11 cellular contexts compared by ENCODE assay signal in the genomic region with DNA sequence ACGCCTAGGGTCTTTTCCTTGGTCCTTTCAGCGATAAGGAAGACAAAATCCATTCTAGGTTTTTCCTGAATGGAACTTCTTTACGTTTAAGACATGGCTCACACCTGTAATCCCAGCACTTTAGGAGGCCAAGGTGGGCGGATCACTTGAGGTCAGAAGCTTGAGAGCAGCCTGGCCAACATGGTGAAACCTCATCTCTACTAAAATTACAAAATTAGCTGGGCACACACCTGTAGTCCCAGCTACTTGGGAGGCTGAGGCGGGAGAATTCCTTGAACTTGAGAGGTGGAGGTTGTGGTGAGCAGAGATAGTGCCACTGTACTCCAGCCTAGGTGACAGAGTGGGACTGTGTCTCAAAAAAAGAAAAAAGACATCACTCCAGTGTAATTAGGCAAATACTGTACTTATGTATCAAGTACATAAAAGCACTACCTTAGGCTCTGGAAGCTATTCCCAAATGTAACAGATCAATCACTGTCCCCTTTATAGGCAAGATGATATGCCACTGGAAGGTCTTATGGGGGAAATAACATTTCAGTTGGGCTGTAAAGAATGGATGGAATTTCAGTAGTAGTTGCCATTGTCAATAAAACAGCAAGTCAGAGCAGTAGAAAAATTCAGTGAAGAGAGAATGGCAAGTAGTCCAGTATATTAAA. TPM values are rescaled to one million over a fixed set of nuclear protein-coding genes. Genes with fewer than 3 reads are reported as not detected.
DNase-seq lines count a peak whose midpoint lies in the region; ATAC-seq and TF ChIP-seq lines count a peak whose summit lies in the region.
"Had no signal": no experiment of that assay in that cellular context is flagged by ENCODE, and none has a peak within 500 bp of the region (broad histone marks: within the 10 kb centered on the region; RNA-seq: fewer than 3 reads in every experiment).

No MANE protein-coding gene starts in this region.

- peak overlapping the region; percentile 48 for H3K4me3 Mint-ChIP-seq in activated CD4-positive, alpha-beta T cell treated with anti-CD3 and anti-CD28 coated beads for 36 hours
- H3K4me3 Mint-ChIP-seq in activated CD8-positive, alpha-beta T cell treated with anti-CD3 and anti-CD28 coated beads, Interleukin-2, amount 10 ng/mL, durations not matched to agents 7 days and 5 days: peak overlapping the region; percentile 12

- peak overlapping the region; percentile 34 for H3K4me2 ChIP-seq in osteoblast (ENCODE audit: insufficient read depth, low read length)

- H3K9me3 ChIP-seq in osteoblast (ENCODE audit: low read depth, low read length): no peaks in the 10 kb centered on the region

- peaks cover 80% of the 10 kb centered on the region for H4K20me1 ChIP-seq in osteoblast (ENCODE audit: insufficient read depth, low read length)

- H2AFZ ChIP-seq in osteoblast (ENCODE audit: low read length): no peak overlapping the region

- no peaks in the 10 kb centered on the region for H3K36me3 ChIP-seq in osteoblast (ENCODE audit: insufficient read depth, low read length)
- no peaks in the 10 kb centered on the region for H3K36me3 ChIP-seq in brain microvascular endothelial cell (replicated peaks)
- H3K36me3 ChIP-seq in H7 (replicated peaks; ENCODE audit: control insufficient read depth, insufficient read depth, low read length): no peaks in the 10 kb centered on the region

- peak overlapping the region; percentile 27 for H3K27ac ChIP-seq in osteoblast (ENCODE audit: low read depth, low read length)
- no peak overlapping the region for H3K27ac ChIP-seq in brain microvascular endothelial cell

- no peak for ATAC-seq in activated CD4-positive, alpha-beta T cell treated with anti-CD3 and anti-CD28 coated beads for 36 hours
- no peak for ATAC-seq in activated CD8-positive, alpha-beta T cell treated with anti-CD3 and anti-CD28 coated beads, Interleukin-2, amount 10 ng/mL, durations not matched to agents 7 days and 5 days
- ATAC-seq: Right ventricle myocardium inferior had no signal

- H3K27me3 Mint-ChIP-seq in activated CD4-positive, alpha-beta T cell treated with anti-CD3 and anti-CD28 coated beads for 36 hours: no peaks in the 10 kb centered on the region
- H3K27me3 Mint-ChIP-seq in activated CD8-positive, alpha-beta T cell treated with anti-CD3 and anti-CD28 coated beads, Interleukin-2, amount 10 ng/mL, durations not matched to agents 7 days and 5 days (ENCODE audit: low read depth): no peaks in the 10 kb centered on the region

- H3K4me1 ChIP-seq in osteoblast (ENCODE audit: insufficient read depth, low read length): peaks cover 53% of the 10 kb centered on the region

- H3K79me2 ChIP-seq in osteoblast (ENCODE audit: insufficient read depth, low read length): peaks cover 100% of the 10 kb centered on the region

- peaks cover 31% of the 10 kb centered on the region for H3K36me3 Mint-ChIP-seq in activated CD4-positive, alpha-beta T cell treated with anti-CD3 and anti-CD28 coated beads for 36 hours (ENCODE audit: low read depth)
- H3K36me3 Mint-ChIP-seq in activated CD8-positive, alpha-beta T cell treated with anti-CD3 and anti-CD28 coated beads, Interleukin-2, amount 10 ng/mL, durations not matched to agents 7 days and 5 days (ENCODE audit: low read depth): peaks cover 55% of the 10 kb centered on the region

- no peaks in the 10 kb centered on the region for H3K9me3 Mint-ChIP-seq in activated CD4-positive, alpha-beta T cell treated with anti-CD3 and anti-CD28 coated beads for 36 hours (ENCODE audit: low read depth)
- H3K9me3 Mint-ChIP-seq in activated CD8-positive, alpha-beta T cell treated with anti-CD3 and anti-CD28 coated beads, Interleukin-2, amount 10 ng/mL, durations not matched to agents 7 days and 5 days (ENCODE audit: insufficient read depth): no peaks in the 10 kb centered on the region

- intact Hi-C loops in activated CD4-positive, alpha-beta T cell treated with anti-CD3 and anti-CD28 coated beads for 36 hours (cut with DNase I, micrococcal nuclease): no loop called here

- H3K27ac Mint-ChIP-seq in activated CD4-positive, alpha-beta T cell treated with anti-CD3 and anti-CD28 coated beads for 36 hours: peak overlapping the region; percentile 76
- H3K27ac Mint-ChIP-seq in activated CD8-positive, alpha-beta T cell treated with anti-CD3 and anti-CD28 coated beads, Interleukin-2, amount 10 ng/mL, durations not matched to agents 7 days and 5 days: peak overlapping the region; percentile 62

- no peaks in the 10 kb centered on the region for H3K27me3 ChIP-seq in osteoblast (ENCODE audit: insufficient read depth, low read length)
- no peaks in the 10 kb centered on the region for H3K27me3 ChIP-seq in brain microvascular endothelial cell (replicated peaks)
- peaks cover 3% of the 10 kb centered on the region for H3K27me3 ChIP-seq in H7 (ENCODE audit: control insufficient read depth, insufficient read depth, low read length)

- in situ Hi-C loops in brain microvascular endothelial cell (cut with HindIII; ENCODE audit: low pct_ligation_motif_present, low sequenced_read_pairs): no loop called here

- H3K4me3 ChIP-seq in osteoblast (ENCODE audit: insufficient read depth, low read length) (no peak overlapping the region), brain microvascular endothelial cell (ENCODE audit: low read depth, low read length) (no peak overlapping the region), H7 (ENCODE audit: insufficient read depth, low read depth, low read length) (no peak overlapping the region)

- CTCF ChIA-PET in activated CD4-positive, alpha-beta T cell treated with anti-CD3 and anti-CD28 coated beads for 36 hours (lab: Charles Lee): interaction anchor here (0.7 to 13.3 kb wide), 5 partner anchors 18 to 111 kb away, joined by 3 to 381 read pairs (median 6); no protein-coding TSS in a partner anchor
- CTCF ChIA-PET in HEK293T (lab: Yijun Ruan, JAX): no interaction called here
- CTCF ChIA-PET in activated CD8-positive, alpha-beta T cell treated with anti-CD3 and anti-CD28 coated beads, Interleukin-2, amount 10 ng/mL, durations not matched to agents 7 days and 5 days (lab: Charles Lee): interaction anchor here (0.9 to 9.4 kb wide), 8 partner anchors 29 to 249 kb away, joined by 3 to 160 read pairs (median 5); no protein-coding TSS in a partner anchor

- POLR2A ChIA-PET in activated CD4-positive, alpha-beta T cell treated with anti-CD3 and anti-CD28 coated beads for 36 hours (lab: Charles Lee): interaction anchor here (6.4 kb wide), 1 partner anchor 61 kb away, joined by 66 read pairs; no protein-coding TSS in a partner anchor
- POLR2A ChIA-PET in HEK293T (lab: Yijun Ruan, JAX): no interaction called here
- POLR2A ChIA-PET in activated CD8-positive, alpha-beta T cell treated with anti-CD3 and anti-CD28 coated beads, Interleukin-2, amount 10 ng/mL, durations not matched to agents 7 days and 5 days (lab: Charles Lee): interaction anchor here (0.8 to 8.1 kb wide), 2 partner anchors 10 to 61 kb away, joined by 3 to 142 read pairs; no protein-coding TSS in a partner anchor

- TF ChIP-seq CTCF in osteoblast (IDR thresholded peaks at IDR 0.05; ENCODE audit: extremely low read depth, low read depth, low read length): no peak
- no peak for TF ChIP-seq CTCF in brain microvascular endothelial cell (IDR thresholded peaks at IDR 0.05; ENCODE audit: low read depth, low read length, missing control alignments)

- DNase-seq in activated CD4-positive, alpha-beta T cell treated with anti-CD3 and anti-CD28 coated beads for 36 hours: no peak
- DNase-seq in activated CD4-positive, alpha-beta T cell treated with anti-CD3 and anti-CD28 coated beads, Interleukin-2, amount 50 U/mL, for 1 hour: no peak
- DNase-seq in HEK293T (ENCODE audit: extremely low spot score) (no peak), osteoblast (ENCODE audit: insufficient read length, low spot score, missing footprints) (no peak), brain microvascular endothelial cell (no peak), H7 (no peak), Ammon's horn (ENCODE audit: low spot score) (no peak)
- DNase-seq in activated CD8-positive, alpha-beta T cell treated with anti-CD3 and anti-CD28 coated beads, Interleukin-2, amount 10 ng/mL, durations not matched to agents 7 days and 5 days: no peak
- DNase-seq: foreskin fibroblast, NCI-H526 treated with DMSO at 0.1 percent for 48 hours had no signal

- H3K4me1 Mint-ChIP-seq in activated CD4-positive, alpha-beta T cell treated with anti-CD3 and anti-CD28 coated beads for 36 hours: peaks cover 70% of the 10 kb centered on the region
- peaks cover 61% of the 10 kb centered on the region for H3K4me1 Mint-ChIP-seq in activated CD8-positive, alpha-beta T cell treated with anti-CD3 and anti-CD28 coated beads, Interleukin-2, amount 10 ng/mL, durations not matched to agents 7 days and 5 days (ENCODE audit: low read depth)

TF ChIP-seq in HEK293T, 16 proteins besides CTCF, POLR2A, EP300 and RAD21:
- TF ChIP-seq TARDBP (IDR thresholded peaks at IDR 0.05): no peak
- peak; percentile 72; the same call in 1 of the 2 replicates for TF ChIP-seq CTBP1 (IDR thresholded peaks at IDR 0.05; ENCODE audit: borderline replicate concordance)
- TF ChIP-seq FOXM1 (IDR thresholded peaks at IDR 0.05; ENCODE audit: borderline replicate concordance): no peak
- TF ChIP-seq, protein P1, sequence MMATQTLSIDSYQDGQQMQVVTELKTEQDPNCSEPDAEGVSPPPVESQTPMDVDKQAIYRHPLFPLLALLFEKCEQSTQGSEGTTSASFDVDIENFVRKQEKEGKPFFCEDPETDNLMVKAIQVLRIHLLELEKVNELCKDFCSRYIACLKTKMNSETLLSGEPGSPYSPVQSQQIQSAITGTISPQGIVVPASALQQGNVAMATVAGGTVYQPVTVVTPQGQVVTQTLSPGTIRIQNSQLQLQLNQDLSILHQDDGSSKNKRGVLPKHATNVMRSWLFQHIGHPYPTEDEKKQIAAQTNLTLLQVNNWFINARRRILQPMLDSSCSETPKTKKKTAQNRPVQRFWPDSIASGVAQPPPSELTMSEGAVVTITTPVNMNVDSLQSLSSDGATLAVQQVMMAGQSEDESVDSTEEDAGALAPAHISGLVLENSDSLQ (IDR thresholded peaks at IDR 0.05): peak; percentile 94
TF ChIP-seq in HEK293T: peak in this region for 2.

RNA-seq across cellular contexts. Expression of gene STK17A, which starts 5.7 kb away (rescaled TPM):
- 10 to 100 TPM; 43.2 to 50.9 TPM for total RNA-seq in activated CD4-positive, alpha-beta T cell treated with anti-CD3 and anti-CD28 coated beads for 36 hours
- 10 to 100 TPM; 67.9 to 69.0 TPM for total RNA-seq in activated CD8-positive, alpha-beta T cell treated with anti-CD3 and anti-CD28 coated beads, Interleukin-2, amount 10 ng/mL, durations not matched to agents 7 days and 5 days
- total RNA-seq in osteoblast: 95.2 and 109 TPM in 2 replicates
- total RNA-seq in H7 (2014; rRNA removed; shearing (Covaris generic)): 12.6 and 15.3 TPM in 2 replicates
